Comparison of ENCODE assay signal across 8 cellular contexts in genomic region chr3:41199866-41200668, GRCh38. TPM values are rescaled to one million over a fixed set of nuclear protein-coding genes. Genes with fewer than 3 reads are reported as not detected.
DNase-seq lines count a peak whose midpoint lies in the region; ATAC-seq and TF ChIP-seq lines count a peak whose summit lies in the region.

No MANE protein-coding gene starts in this region.

- peak overlapping the region; percentile 84 for H3K27ac Mint-ChIP-seq in activated naive CD4-positive, alpha-beta T cell treated with anti-CD3 and anti-CD28 coated beads for 36 hours

- intact Hi-C loops in activated naive CD4-positive, alpha-beta T cell treated with anti-CD3 and anti-CD28 coated beads for 36 hours (cut with micrococcal nuclease): loop anchor here (1.0 to 10.0 kb wide), 14 partner anchors 9 to 1793 kb away; partner anchors contain the start of genes RPSA, ULK4 and ZNF621

- peaks cover 36% of the 10 kb centered on the region for H3K4me1 Mint-ChIP-seq in activated naive CD4-positive, alpha-beta T cell treated with anti-CD3 and anti-CD28 coated beads for 36 hours (ENCODE audit: low read depth)

- no peaks in the 10 kb centered on the region for H3K9me3 Mint-ChIP-seq in activated naive CD4-positive, alpha-beta T cell treated with anti-CD3 and anti-CD28 coated beads for 36 hours

- DNase-seq in EH (ENCODE audit: low read depth) (peak; percentile 35), HEK293T (ENCODE audit: extremely low spot score) (peak; percentile 26), NT2/D1 (ENCODE audit: low read depth, low spot score) (no peak), germinal center (ENCODE audit: low spot score) (peak; percentile 70), occipital lobe (lab: John Stamatoyannopoulos, UW) (peak; percentile 54), MV-4-11 (lab: John Stamatoyannopoulos, UW) (no peak)
- DNase-seq in activated naive CD4-positive, alpha-beta T cell treated with anti-CD3 and anti-CD28 coated beads for 36 hours: peak; percentile 37

- peak overlapping the region; percentile 99 for H3K9ac ChIP-seq in NT2/D1 (ENCODE audit: insufficient read length, low read depth)

- no peaks in the 10 kb centered on the region for H3K9me3 ChIP-seq in NT2/D1 (ENCODE audit: insufficient read depth, low read length)

- CTCF ChIA-PET in HEK293T (lab: Yijun Ruan, JAX): no interaction called here
- CTCF ChIA-PET in activated naive CD4-positive, alpha-beta T cell treated with anti-CD3 and anti-CD28 coated beads for 36 hours (lab: Charles Lee): interaction anchor here (0.6 to 1.3 kb wide), 2 partner anchors 9 to 76 kb away, joined by 3 read pairs; no protein-coding TSS in a partner anchor

- POLR2A ChIA-PET in HEK293T (lab: Yijun Ruan, JAX): interaction anchor here (0.8 to 4.1 kb wide), 20 partner anchors 8 to 747 kb away, joined by 3 to 28 read pairs (median 4); no protein-coding TSS in a partner anchor

- peaks cover 13% of the 10 kb centered on the region for H3K36me3 ChIP-seq in NT2/D1 (ENCODE audit: insufficient read depth, insufficient read length, low read length)

- no peaks in the 10 kb centered on the region for H3K27me3 ChIP-seq in NT2/D1 (ENCODE audit: insufficient read depth, insufficient read length)

- peaks cover 1% of the 10 kb centered on the region for H3K36me3 Mint-ChIP-seq in activated naive CD4-positive, alpha-beta T cell treated with anti-CD3 and anti-CD28 coated beads for 36 hours (ENCODE audit: low read depth)

- H3K4me3 Mint-ChIP-seq in activated naive CD4-positive, alpha-beta T cell treated with anti-CD3 and anti-CD28 coated beads for 36 hours: peak overlapping the region; percentile 79

- no peak for ATAC-seq in GM19455 (IDR thresholded peaks at IDR 0.05; ENCODE audit: unreplicated experiment)

- peaks cover 3% of the 10 kb centered on the region for H3K27me3 Mint-ChIP-seq in activated naive CD4-positive, alpha-beta T cell treated with anti-CD3 and anti-CD28 coated beads for 36 hours (ENCODE audit: low read depth)

- peak overlapping the region; percentile 95 for H3K4me3 ChIP-seq in NT2/D1 (ENCODE audit: insufficient read length, low read depth)

- no peaks in the 10 kb centered on the region for H3K4me1 ChIP-seq in NT2/D1 (ENCODE audit: insufficient read depth, insufficient read length)

TF ChIP-seq in HEK293T, 16 proteins besides CTCF, POLR2A, EP300 and RAD21:
- TF ChIP-seq L3MBTL2 (conservative IDR thresholded peaks at IDR 0.05) (no peak), ELF4 (IDR thresholded peaks at IDR 0.05) (no peak), PKNOX1 (IDR thresholded peaks at IDR 0.05) (no peak), ZNF384 (IDR thresholded peaks at IDR 0.05) (no peak), FOXK2 (IDR thresholded peaks at IDR 0.05) (no peak), SUZ12 (IDR thresholded peaks at IDR 0.05) (no peak), HDGF (IDR thresholded peaks at IDR 0.05; ENCODE audit: borderline replicate concordance) (no peak), LEF1 (IDR thresholded peaks at IDR 0.05; ENCODE audit: borderline replicate concordance) (no peak), FOXM1 (IDR thresholded peaks at IDR 0.05; ENCODE audit: borderline replicate concordance) (no peak), CTBP1 (IDR thresholded peaks at IDR 0.05; ENCODE audit: borderline replicate concordance) (no peak), SP1 (IDR thresholded peaks at IDR 0.05) (no peak)

RNA-seq across cellular contexts. Expression of gene CTNNB1, which starts 0.8 kb away (rescaled TPM):
- 100 to 1,000 TPM; 106 to 115 TPM for total RNA-seq in activated naive CD4-positive, alpha-beta T cell treated with anti-CD3 and anti-CD28 coated beads for 36 hours
- 1,075 TPM for total RNA-seq in occipital lobe

Comparison
In these comparisons a context has a peak if more than half of its experiments do, and no peak if none do; other contexts are left out.
1. DNase-seq: peak in EH (single experiment), HEK293T (single experiment), activated naive CD4-positive, alpha-beta T cell treated with anti-CD3 and anti-CD28 coated beads for 36 hours (single experiment), germinal center (single experiment) and occipital lobe (single experiment); none in NT2/D1 (single experiment) and MV-4-11 (single experiment).